Comparison of ENCODE assay signal across 18 cellular contexts in genomic region chr11:12218909-12219308, GRCh38.
DNase-seq lines count a peak whose midpoint lies in the region; ATAC-seq and TF ChIP-seq lines count a peak whose summit lies in the region.
"Had no signal": no experiment of that assay in that cellular context is flagged by ENCODE, and none has a peak within 500 bp of the region (broad histone marks: within the 10 kb centered on the region; RNA-seq: fewer than 3 reads in every experiment).

No MANE protein-coding gene starts in this region.

- peaks cover 25% of the 10 kb centered on the region for H3K36me3 ChIP-seq in right atrium auricular region
- H3K36me3 ChIP-seq in osteoblast (ENCODE audit: insufficient read depth, low read length) = peaks cover 96% of the 10 kb centered on the region

- H3K27me3 ChIP-seq in right atrium auricular region = no peaks in the 10 kb centered on the region
- H3K27me3 ChIP-seq in osteoblast (ENCODE audit: insufficient read depth, low read length) = no peaks in the 10 kb centered on the region
- H3K27me3 ChIP-seq: left lung had no signal

- H3K9me3 ChIP-seq in right atrium auricular region = no peaks in the 10 kb centered on the region
- H3K9me3 ChIP-seq in osteoblast (ENCODE audit: low read depth, low read length) = no peaks in the 10 kb centered on the region
- H3K9me3 ChIP-seq: left lung had no signal

- intact Hi-C loops in cardiac septum (cut with DNase I) = no loop called here

- no peak overlapping the region for H2AFZ ChIP-seq in osteoblast (ENCODE audit: low read length)

- no peak for DNase-seq in right atrium auricular region (ENCODE audit: low spot score)
- DNase-seq in cardiac septum (ENCODE audit: low spot score) = no peak
- DNase-seq in coronary artery (ENCODE audit: low spot score) = no peak
- DNase-seq in osteoblast (ENCODE audit: insufficient read length, low spot score, missing footprints) = no peak
- no peak for DNase-seq in NCI-H345 treated with DMSO at 0.1 percent for 48 hours (lab: John Stamatoyannopoulos, UW; ENCODE audit: unreplicated experiment)
- no peak for DNase-seq in NCI-H1417 (lab: John Stamatoyannopoulos, UW)
- no peak for DNase-seq in central memory CD4-positive, alpha-beta T cell
- DNase-seq: ACHN; activated CD4-positive, alpha-beta T cell treated with anti-CD3 and anti-CD28 coated beads, Interleukin-2, amount 50 U/mL, for 1 hour; activated CD8-positive, alpha-beta memory T cell treated with anti-CD3 and anti-CD28 coated beads, Interleukin-2, amount 50 U/mL, for 4 hours; activated effector memory CD4-positive, alpha-beta T cell treated with Interleukin-2 at 50 U/mL for 16 hours; DND-41; Karpas-422; left lung; NCI-H1092; SHP77; T-cell had no signal

- no peak overlapping the region for H3K4me2 ChIP-seq in osteoblast (ENCODE audit: insufficient read depth, low read length)

- H4K20me1 ChIP-seq in osteoblast (ENCODE audit: insufficient read depth, low read length) = no peaks in the 10 kb centered on the region

- no peak for ATAC-seq in HG03457 (IDR thresholded peaks at IDR 0.05; ENCODE audit: unreplicated experiment)
- ATAC-seq: left lung, T-cell had no signal

- H3K27ac ChIP-seq in right atrium auricular region (peak overlapping the region; percentile 77 to 78), coronary artery (peak overlapping the region; percentile 49 to 84), osteoblast (ENCODE audit: low read depth, low read length) (peak overlapping the region; percentile 97)

- peaks cover 19% of the 10 kb centered on the region for H3K79me2 ChIP-seq in osteoblast (ENCODE audit: insufficient read depth, low read length)

- peaks cover 0 to 89% of the 10 kb centered on the region in 2 donors for H3K4me1 ChIP-seq in right atrium auricular region
- H3K4me1 ChIP-seq in osteoblast (ENCODE audit: insufficient read depth, low read length) = peaks cover 42% of the 10 kb centered on the region

- no peak for TF ChIP-seq CTCF in right atrium auricular region (IDR thresholded peaks at IDR 0.05)
- no peak for TF ChIP-seq CTCF in coronary artery (IDR thresholded peaks at IDR 0.05)
- TF ChIP-seq CTCF in osteoblast (IDR thresholded peaks at IDR 0.05; ENCODE audit: extremely low read depth, low read depth, low read length) = no peak

- H3K4me3 ChIP-seq in right atrium auricular region (no peak overlapping the region), coronary artery (no peak overlapping the region), osteoblast (ENCODE audit: insufficient read depth, low read length) (no peak overlapping the region)
- H3K4me3 ChIP-seq: left lung had no signal
